ENCODE assay signal across 14 cellular contexts in the genomic region with DNA sequence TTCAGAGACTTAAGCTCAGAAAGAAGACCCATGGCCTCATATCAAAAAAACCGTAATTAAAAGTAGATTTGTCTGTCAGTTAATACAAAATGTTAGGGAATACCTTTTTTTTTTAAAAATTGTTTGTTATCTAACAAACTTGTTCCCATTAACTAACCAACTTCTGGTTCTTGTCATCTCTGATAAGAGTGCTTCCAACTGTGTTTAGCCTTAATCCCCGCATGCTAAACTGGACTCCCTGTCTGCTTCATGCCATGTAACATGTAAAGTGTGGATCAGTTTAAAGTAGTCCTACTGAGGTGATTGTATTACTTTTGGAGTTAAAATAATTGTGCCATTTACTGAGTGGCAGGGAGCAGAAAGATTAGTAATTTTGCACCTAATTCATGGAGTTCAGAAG. TPM values are rescaled to one million over a fixed set of nuclear protein-coding genes. Genes with fewer than 3 reads are reported as not detected.
DNase-seq lines count a peak whose midpoint lies in the region; ATAC-seq, FAIRE-seq and TF ChIP-seq lines count a peak whose summit lies in the region.
"Had no signal": no experiment of that assay in that cellular context is flagged by ENCODE, and none has a peak within 500 bp of the region (broad histone marks: within the 10 kb centered on the region; RNA-seq: fewer than 3 reads in every experiment).

No MANE protein-coding gene starts in this region.

- H3K27ac Mint-ChIP-seq in activated CD8-positive, alpha-beta memory T cell treated with anti-CD3 and anti-CD28 coated beads, Interleukin-2, amount 10 ng/mL, durations not matched to agents 7 days and 5 days = peak overlapping the region; percentile 85

- H3K9ac ChIP-seq in K562 (ENCODE audit: insufficient read depth in 1 of 2, low read depth in 2 of 2, low read length in 2 of 2) = peak overlapping the region in 1 of 2 experiments; percentile 2; a peak in 1 of 4 replicates
- no peak overlapping the region for H3K9ac ChIP-seq in smooth muscle cell (ENCODE audit: low read depth)

- H3K4me3 ChIP-seq in K562 (no peak overlapping the region), smooth muscle cell (no peak overlapping the region), pancreas (no peak overlapping the region)
- H3K4me3 ChIP-seq: esophagus muscularis mucosa, lower lobe of right lung had no signal

- no peaks in the 10 kb centered on the region for H3K9me3 ChIP-seq in K562 (replicated peaks; ENCODE audit: control insufficient read depth, insufficient read depth, low read depth, low read length)
- H3K9me3 ChIP-seq in smooth muscle cell (replicated peaks; ENCODE audit: low read depth) = no peaks in the 10 kb centered on the region
- H3K9me3 ChIP-seq in pancreas = no peaks in the 10 kb centered on the region
- H3K9me3 ChIP-seq: esophagus muscularis mucosa, lower lobe of right lung had no signal

- H3K4me3 Mint-ChIP-seq in activated CD8-positive, alpha-beta memory T cell treated with anti-CD3 and anti-CD28 coated beads, Interleukin-2, amount 10 ng/mL, durations not matched to agents 7 days and 5 days = peak overlapping the region; percentile 96

- peaks cover 25% of the 10 kb centered on the region for H3F3A ChIP-seq in smooth muscle cell (ENCODE audit: low read depth)

- CTCF ChIA-PET in activated CD8-positive, alpha-beta memory T cell treated with anti-CD3 and anti-CD28 coated beads, Interleukin-2, amount 10 ng/mL, durations not matched to agents 7 days and 5 days (lab: Charles Lee) = interaction anchor here (0.6 to 3.3 kb wide), 3 partner anchors 47 to 169 kb away, joined by 3 to 11 read pairs (median 3); no protein-coding TSS in a partner anchor
- CTCF ChIA-PET in K562 (lab: Yijun Ruan, JAX; ENCODE audit: low intra/inter-chr PET ratio) = no interaction called here

- no peak for TF ChIP-seq RAD21 in K562 (CRISPR knock-in tag; conservative IDR thresholded peaks at IDR 0.05 in 1 of 2, IDR thresholded peaks at IDR 0.05 in 1 of 2)

- TF ChIP-seq CTCF in K562 (IDR thresholded peaks at IDR 0.05 in 2 of 3, conservative IDR thresholded peaks at IDR 0.05 in 1 of 3; ENCODE audit: insufficient read depth in 2 of 3, low read depth in 1 of 3, low read length in 3 of 3) = no peak
- TF ChIP-seq CTCF in smooth muscle cell (IDR thresholded peaks at IDR 0.05; ENCODE audit: borderline replicate concordance, insufficient read depth, poor library complexity, severe bottlenecking) = no peak
- TF ChIP-seq CTCF in pancreas (IDR thresholded peaks at IDR 0.05) = no peak

- H3K4me1 ChIP-seq in K562 (replicated peaks in 1 of 2; ENCODE audit: control insufficient read depth in 2 of 2, insufficient read depth in 2 of 2, low read length in 2 of 2) (peaks cover 22 to 49% of the 10 kb centered on the region in 2 experiments), smooth muscle cell (ENCODE audit: low read depth) (no peaks in the 10 kb centered on the region), pancreas (peaks cover 0 to 10% (median 3%) of the 10 kb centered on the region in 3 donors)

- no peak for TF ChIP-seq POLR2A in K562 (conservative IDR thresholded peaks at IDR 0.05)

- intact Hi-C loops in K562 (cut with micrococcal nuclease) (loop anchor here (5.0 to 10.0 kb wide), 2 partner anchors 85 to 953 kb away; no protein-coding TSS in a partner anchor), pancreas (cut with DNase I) (no loop called here)

- H3K36me3 ChIP-seq in K562 (ENCODE audit: control insufficient read depth, insufficient read depth, low read length) (peaks cover 25% of the 10 kb centered on the region; the same call in 2 of the 3 replicates), smooth muscle cell (ENCODE audit: low read depth) (no peaks in the 10 kb centered on the region), pancreas (no peaks in the 10 kb centered on the region)
- H3K36me3 ChIP-seq: esophagus muscularis mucosa, lower lobe of right lung had no signal

- no peaks in the 10 kb centered on the region for H3K9me3 Mint-ChIP-seq in activated CD8-positive, alpha-beta memory T cell treated with anti-CD3 and anti-CD28 coated beads, Interleukin-2, amount 10 ng/mL, durations not matched to agents 7 days and 5 days (ENCODE audit: low read depth)

- H4K20me1 ChIP-seq in K562 (replicated peaks; ENCODE audit: control insufficient read depth, insufficient read depth, low read length) (peaks cover 44% of the 10 kb centered on the region), smooth muscle cell (ENCODE audit: low read depth) (peaks cover 93% of the 10 kb centered on the region)

- peaks cover 75% of the 10 kb centered on the region for H3K4me1 Mint-ChIP-seq in activated CD8-positive, alpha-beta memory T cell treated with anti-CD3 and anti-CD28 coated beads, Interleukin-2, amount 10 ng/mL, durations not matched to agents 7 days and 5 days

- no peak for ATAC-seq in activated CD8-positive, alpha-beta memory T cell treated with anti-CD3 and anti-CD28 coated beads, Interleukin-2, amount 10 ng/mL, durations not matched to agents 7 days and 5 days
- 0 out of 3 replicates have a peak, but pooled peaks have one; percentile 6 for ATAC-seq in K562
- ATAC-seq in pancreas = no peak
- ATAC-seq: lower lobe of right lung had no signal

- POLR2A ChIA-PET in K562 (lab: Yijun Ruan, JAX) = interaction anchor here (0.7 to 1.7 kb wide), 6 partner anchors 13 to 251 kb away, joined by 3 to 9 read pairs (median 3); no protein-coding TSS in a partner anchor

- H3K27ac ChIP-seq in K562 (ENCODE audit: extremely low read depth, low read depth, low read length) = peak overlapping the region; percentile 43; the same call in 2 of the 3 replicates
- no peak overlapping the region for H3K27ac ChIP-seq in smooth muscle cell (ENCODE audit: low read depth)
- H3K27ac ChIP-seq in pancreas = peak overlapping the region in 1 of 4 donors; percentile 13
- H3K27ac ChIP-seq: esophagus muscularis mucosa, lower lobe of right lung had no signal

- BruUV-seq in K562 (replicated peaks; lab: Mats Ljungman, UMichigan) = no TSS peak

- in situ Hi-C loops in K562 (cut with MboI) = no loop called here

- peaks cover 94% of the 10 kb centered on the region for H3K79me2 ChIP-seq in K562 (ENCODE audit: control insufficient read depth, insufficient read depth, low read length)
- peaks cover 53% of the 10 kb centered on the region for H3K79me2 ChIP-seq in smooth muscle cell (ENCODE audit: low read depth)

- peaks cover 3% of the 10 kb centered on the region for H3K9me1 ChIP-seq in K562 (ENCODE audit: control insufficient read depth, insufficient read depth, low read length)

- DNase-seq in activated CD8-positive, alpha-beta memory T cell treated with anti-CD3 and anti-CD28 coated beads, Interleukin-2, amount 10 ng/mL, durations not matched to agents 7 days and 5 days = no peak
- no peak for DNase-seq in activated CD8-positive, alpha-beta memory T cell treated with anti-CD3 and anti-CD28 coated beads, Interleukin-2, amount 50 U/mL, for 4 hours
- DNase-seq in OCI-M1 (lab: John Stamatoyannopoulos, UW) = peak; percentile 82
- DNase-seq in K562 (ENCODE audit: extremely low read depth in 1 of 4, low spot score in 3 of 4) = peak in 2 of 4 experiments; percentile 51 to 78
- no peak for DNase-seq in smooth muscle cell (lab: John Stamatoyannopoulos, UW; ENCODE audit: unreplicated experiment)
- no peak for DNase-seq in frontal cortex (ENCODE audit: low spot score in 2 of 2)
- no peak for DNase-seq in pancreas
- DNase-seq in Kasumi-1 (lab: John Stamatoyannopoulos, UW) = no peak
- DNase-seq: ACHN, lower lobe of right lung, NCI-H1694 treated with DMSO at 0.1 percent for 48 hours, NCI-H69, SHP77 treated with DMSO at 0.1 percent for 48 hours had no signal

- H3K4me2 ChIP-seq in K562 (ENCODE audit: insufficient read depth, low read length) = peak overlapping the region; percentile 35
- peak overlapping the region; percentile 41 for H3K4me2 ChIP-seq in smooth muscle cell

- FAIRE-seq in K562 (lab: Jason Lieb, UNC) = peak; percentile 81
- no peak for FAIRE-seq in frontal cortex (lab: Jason Lieb, UNC)
- FAIRE-seq in pancreas (lab: Jason Lieb, UNC) = no peak

- no peaks in the 10 kb centered on the region for H3K27me3 Mint-ChIP-seq in activated CD8-positive, alpha-beta memory T cell treated with anti-CD3 and anti-CD28 coated beads, Interleukin-2, amount 10 ng/mL, durations not matched to agents 7 days and 5 days

- WGBS in K562 (ENCODE audit: insufficient coverage, low coverage, missing lambda C conversion rate) = 0% methylated on average over 2 of the region's 2 CpGs
- 48% methylated on average over 2 of the region's 2 CpGs for WGBS in smooth muscle cell (ENCODE audit: low lambda C conversion rate)
- 51 to 52% methylated on average over 2 of the region's 2 CpGs for WGBS in pancreas, 2 donors

- H2AFZ ChIP-seq in K562 (ENCODE audit: low read depth, low read length) = no peak overlapping the region
- no peak overlapping the region for H2AFZ ChIP-seq in smooth muscle cell (ENCODE audit: low read depth)

- H3K36me3 Mint-ChIP-seq in activated CD8-positive, alpha-beta memory T cell treated with anti-CD3 and anti-CD28 coated beads, Interleukin-2, amount 10 ng/mL, durations not matched to agents 7 days and 5 days = peaks cover 41% of the 10 kb centered on the region

- H3K27me3 ChIP-seq in K562 (ENCODE audit: control insufficient read depth in 2 of 2, insufficient read depth in 2 of 2, low read length in 2 of 2) (no peaks in the 10 kb centered on the region), smooth muscle cell (ENCODE audit: low read depth) (no peaks in the 10 kb centered on the region), pancreas (no peaks in the 10 kb centered on the region)
- H3K27me3 ChIP-seq: esophagus muscularis mucosa had no signal

- TF ChIP-seq EP300 in K562 (IDR thresholded peaks at IDR 0.05; ENCODE audit: low read length) = peak; percentile 76; the same call in 1 of the 2 replicates

RNA-seq across cellular contexts. Expression of gene JARID2, which starts 6.3 kb away (rescaled TPM):
- 10 to 100 TPM; 30.0 to 42.4 TPM for total RNA-seq in activated CD8-positive, alpha-beta memory T cell treated with anti-CD3 and anti-CD28 coated beads, Interleukin-2, amount 10 ng/mL, durations not matched to agents 7 days and 5 days
- 56.9 and 64.3 TPM in 2 replicates for total RNA-seq in K562 (2011; cell fraction: chromatin; rRNA removed; ENCODE audit: low replicate concordance)
- total RNA-seq in K562 (2011; cell fraction: nucleolus; rRNA removed) = 33.0 and 36.0 TPM in 2 replicates
- total RNA-seq in K562 (2011; cell fraction: nucleoplasm; rRNA removed) = 32.8 and 33.1 TPM in 2 replicates
- total RNA-seq in K562 (2014; rRNA removed) = 15.5 and 17.4 TPM in 2 replicates
- 14.9 and 16.9 TPM in 2 replicates for total RNA-seq in K562 (2014; rRNA removed; fragmentation: Illumina TruSeq; extraction: Trizol)
- total RNA-seq in K562 (2015; rRNA removed; fragmentation: Illumina TruSeq; extraction: Trizol) = 16.1 and 16.5 TPM in 2 replicates
- total RNA-seq in K562 (2021) = 23.8 and 29.0 TPM in 2 replicates
- polyA plus RNA-seq in K562 (2011; rRNA removed) = 15.7 and 16.8 TPM in 2 replicates
- polyA plus RNA-seq in K562 (2011; cell fraction: cytosol; rRNA removed) = 13.0 and 13.9 TPM in 2 replicates
- 30.2 and 41.3 TPM in 2 replicates for polyA plus RNA-seq in K562 (2011; cell fraction: nucleus; rRNA removed)
- 14.1 and 15.7 TPM in 2 replicates for polyA plus RNA-seq in K562 (2012)
- 21.7 and 22.5 TPM in 2 replicates for polyA plus RNA-seq in K562 (2014; fragmentation: Illumina TruSeq; extraction: Trizol)
- 1 to 10 TPM; 5.0 to 6.7 TPM for polyA plus RNA-seq in K562 (2014; fragmentation: Nextera tagmentation; extraction: Ambion mirVana)
- 12.7 and 15.6 TPM in 2 replicates for polyA plus RNA-seq in K562 (2014; rRNA removed)
- polyA minus RNA-seq in K562 (2011; rRNA and poly(A)+ RNA removed) = 30.8 and 34.8 TPM in 2 replicates
- 17.8 and 22.9 TPM in 2 replicates for polyA minus RNA-seq in K562 (2011; cell fraction: cytosol; rRNA and poly(A)+ RNA removed)
- 23.2 and 32.0 TPM in 2 replicates for polyA minus RNA-seq in K562 (2011; cell fraction: nucleus; rRNA and poly(A)+ RNA removed)
- 10.2 TPM in 2 replicates for total RNA-seq in smooth muscle cell
- 5.2 and 8.5 TPM in 2 replicates for polyA plus RNA-seq in smooth muscle cell
- total RNA-seq in frontal cortex = 16.3 TPM
- total RNA-seq in pancreas = 1 to 10 TPM; 2.4 to 6.7 (median 3.7) TPM
- 1 to 10 TPM; 2.8 to 4.1 TPM for polyA plus RNA-seq in pancreas
